Comparison of ENCODE assay signal across 20 cellular contexts in the genomic region with DNA sequence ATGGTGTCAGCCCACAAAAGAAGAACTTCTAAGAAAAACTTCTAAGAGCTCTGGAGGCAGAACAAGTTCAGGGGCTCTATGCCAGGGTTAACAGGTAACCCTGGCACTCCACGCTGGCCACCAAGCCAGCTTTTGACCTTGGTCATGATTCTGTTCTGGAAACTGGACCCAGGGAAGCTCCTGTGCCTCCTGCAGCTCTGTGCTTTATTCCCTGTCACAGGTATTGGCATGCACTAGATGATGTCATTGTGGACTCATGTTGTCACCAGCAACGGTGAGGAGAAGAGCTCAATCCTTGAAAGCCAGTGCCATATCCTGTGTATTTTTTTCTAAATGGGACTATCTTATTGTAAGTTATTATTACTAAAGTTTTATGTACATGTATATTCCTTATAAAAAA. TPM values are rescaled to one million over a fixed set of nuclear protein-coding genes. Genes with fewer than 3 reads are reported as not detected.
DNase-seq lines count a peak whose midpoint lies in the region; ATAC-seq, FAIRE-seq and TF ChIP-seq lines count a peak whose summit lies in the region.
"Had no signal": no experiment of that assay in that cellular context is flagged by ENCODE, and none has a peak within 500 bp of the region (broad histone marks: within the 10 kb centered on the region; RNA-seq: fewer than 3 reads in every experiment).

No MANE protein-coding gene starts in this region.

- intact Hi-C loops in PC-3 (cut with micrococcal nuclease): no loop called here

- H3K27me3 Mint-ChIP-seq in activated CD8-positive, alpha-beta T cell treated with anti-CD3 and anti-CD28 coated beads, Interleukin-2, amount 10 ng/mL, durations not matched to agents 7 days and 5 days (ENCODE audit: low read depth): no peaks in the 10 kb centered on the region

- no peaks in the 10 kb centered on the region for H4K20me1 ChIP-seq in PC-3 (ENCODE audit: low read length)

- peak; percentile 21 to 48 for TF ChIP-seq RAD21 in liver (IDR thresholded peaks at IDR 0.05)

- no peaks in the 10 kb centered on the region for H3K79me2 ChIP-seq in PC-3 (ENCODE audit: low read length)

- H3K4me2 ChIP-seq in PC-3 (ENCODE audit: low read length): no peak overlapping the region
- H3K4me2 ChIP-seq: KMS-11, SK-N-SH had no signal

- no peaks in the 10 kb centered on the region for H3K36me3 ChIP-seq in PC-3 (ENCODE audit: low read depth, low read length)
- no peaks in the 10 kb centered on the region for H3K36me3 ChIP-seq in liver (ENCODE audit: control insufficient read depth in 4 of 4, insufficient read depth in 3 of 4, low read depth in 1 of 4, low read length in 3 of 4)
- H3K36me3 ChIP-seq in small intestine (ENCODE audit: control insufficient read depth in 2 of 2, insufficient read depth in 2 of 2, low read length in 2 of 2): no peaks in the 10 kb centered on the region
- H3K36me3 ChIP-seq: MG63, Peyer's patch had no signal

- no peak overlapping the region for H3K27ac Mint-ChIP-seq in activated CD8-positive, alpha-beta T cell treated with anti-CD3 and anti-CD28 coated beads, Interleukin-2, amount 10 ng/mL, durations not matched to agents 7 days and 5 days

- H3K27ac ChIP-seq in PC-3 (ENCODE audit: low read length) (0 out of 2 replicates have a peak overlapping the region, but pooled peaks have one; percentile 64), epithelial cell of prostate (peak overlapping the region; percentile 90), liver (ENCODE audit: low read depth in 1 of 2, low read length in 2 of 2) (peak overlapping the region; percentile 92 to 99), small intestine (ENCODE audit: low read depth in 1 of 2, low read length in 1 of 2) (no peak overlapping the region)
- H3K27ac ChIP-seq: KMS-11, Peyer's patch had no signal

- H3F3A ChIP-seq in PC-3 (ENCODE audit: low read length, unreplicated experiment): no peaks in the 10 kb centered on the region

- H2AFZ ChIP-seq in PC-3 (ENCODE audit: low read length): no peak overlapping the region

- H3K9me3 ChIP-seq in PC-3 (ENCODE audit: low read length) (no peaks in the 10 kb centered on the region), liver (ENCODE audit: control insufficient read depth in 4 of 4, low read length in 3 of 4) (no peaks in the 10 kb centered on the region), small intestine (ENCODE audit: control insufficient read depth, low read depth) (no peaks in the 10 kb centered on the region)
- H3K9me3 ChIP-seq: Peyer's patch, SK-N-SH had no signal

- no peak for ATAC-seq in PC-3
- ATAC-seq in activated CD8-positive, alpha-beta T cell treated with anti-CD3 and anti-CD28 coated beads, Interleukin-2, amount 10 ng/mL, durations not matched to agents 7 days and 5 days: no peak

- no peak overlapping the region for H3K9ac ChIP-seq in PC-3 (ENCODE audit: low read length)
- peak overlapping the region in 1 of 2 donors; percentile 51 for H3K9ac ChIP-seq in liver (ENCODE audit: low read depth in 1 of 2, low read length in 2 of 2)
- H3K9ac ChIP-seq: KMS-11, SK-N-SH had no signal

- POLR2A ChIA-PET in PC-3 (lab: Charles Lee; ENCODE audit: unreplicated experiment): no interaction called here
- POLR2A ChIA-PET in activated CD8-positive, alpha-beta T cell treated with anti-CD3 and anti-CD28 coated beads, Interleukin-2, amount 10 ng/mL, durations not matched to agents 7 days and 5 days (lab: Charles Lee): no interaction called here

- no peak for FAIRE-seq in small intestine (lab: Jason Lieb, UNC)

- H3K27me3 ChIP-seq in PC-3 (ENCODE audit: low read length) (no peaks in the 10 kb centered on the region), liver (ENCODE audit: control insufficient read depth in 4 of 4, insufficient read depth in 4 of 4, low read length in 3 of 4) (no peaks in the 10 kb centered on the region), small intestine (ENCODE audit: control insufficient read depth in 2 of 2, insufficient read depth in 2 of 2, low read length in 2 of 2) (no peaks in the 10 kb centered on the region)
- H3K27me3 ChIP-seq: MG63, Peyer's patch had no signal

- 32% methylated on average over 2 of the region's 2 CpGs for WGBS in liver
- 81 to 83% (median 81%) methylated on average over 2 of the region's 2 CpGs for WGBS in small intestine, 3 donors

- CTCF ChIA-PET in PC-3 (lab: Charles Lee): no interaction called here
- CTCF ChIA-PET in activated CD8-positive, alpha-beta T cell treated with anti-CD3 and anti-CD28 coated beads, Interleukin-2, amount 10 ng/mL, durations not matched to agents 7 days and 5 days (lab: Charles Lee): no interaction called here

- no TSS peak for BruUV-seq in PC-3 (replicated peaks; lab: Mats Ljungman, UMichigan)

- no peaks in the 10 kb centered on the region for H3K9me2 ChIP-seq in PC-3 (replicated peaks; ENCODE audit: low read length)
- H3K9me2 ChIP-seq: SK-N-SH had no signal

- no peak overlapping the region for H3K4me3 Mint-ChIP-seq in activated CD8-positive, alpha-beta T cell treated with anti-CD3 and anti-CD28 coated beads, Interleukin-2, amount 10 ng/mL, durations not matched to agents 7 days and 5 days
- H3K4me3 Mint-ChIP-seq: CD14-positive monocyte had no signal

- TF ChIP-seq CTCF in PC-3 (conservative IDR thresholded peaks at IDR 0.05; ENCODE audit: low read depth, low read length) (no peak), liver (IDR thresholded peaks at IDR 0.05; ENCODE audit: low read depth, low read length, missing input control) (no peak)

- no peaks in the 10 kb centered on the region for H3K4me1 Mint-ChIP-seq in activated CD8-positive, alpha-beta T cell treated with anti-CD3 and anti-CD28 coated beads, Interleukin-2, amount 10 ng/mL, durations not matched to agents 7 days and 5 days (ENCODE audit: low read depth)
- H3K4me1 Mint-ChIP-seq: CD14-positive monocyte had no signal

- DNase-seq in DMS53 treated with DMSO at 0.1 percent for 48 hours (lab: John Stamatoyannopoulos, UW; ENCODE audit: unreplicated experiment): peak; percentile 64
- DNase-seq in PC-3: no peak
- no peak for DNase-seq in epithelial cell of prostate (ENCODE audit: low read depth, low spot score)
- no peak for DNase-seq in activated CD8-positive, alpha-beta T cell treated with anti-CD3 and anti-CD28 coated beads, Interleukin-2, amount 10 ng/mL, durations not matched to agents 7 days and 5 days
- DNase-seq in small intestine: no peak
- DNase-seq in activated CD8-positive, alpha-beta memory T cell treated with anti-CD3 and anti-CD28 coated beads for 24 hours: no peak
- DNase-seq: ACHN, AML-193, EL, MG63, NCI-H1105 treated with DMSO at 0.1 percent for 48 hours, NCI-H1930, NCI-H2171 treated with DMSO at 0.1 percent for 48 hours, NCI-H446 treated with DMSO at 0.1 percent for 48 hours, NCI-H748 treated with DMSO at 0.1 percent for 48 hours, Peyer's patch, SK-N-SH had no signal

- H3K4me3 ChIP-seq in PC-3 (ENCODE audit: low read length) (no peak overlapping the region), liver (ENCODE audit: low read depth in 1 of 3, low read length in 3 of 3) (no peak overlapping the region), small intestine (ENCODE audit: low read depth in 1 of 2, low read length in 2 of 2) (no peak overlapping the region)
- H3K4me3 ChIP-seq: MG63, Peyer's patch had no signal

- H3K9me3 Mint-ChIP-seq in activated CD8-positive, alpha-beta T cell treated with anti-CD3 and anti-CD28 coated beads, Interleukin-2, amount 10 ng/mL, durations not matched to agents 7 days and 5 days (ENCODE audit: insufficient read depth): no peaks in the 10 kb centered on the region

- no peaks in the 10 kb centered on the region for H3K36me3 Mint-ChIP-seq in activated CD8-positive, alpha-beta T cell treated with anti-CD3 and anti-CD28 coated beads, Interleukin-2, amount 10 ng/mL, durations not matched to agents 7 days and 5 days (ENCODE audit: low read depth)
- H3K36me3 Mint-ChIP-seq: CD14-positive monocyte had no signal

- H3K4me1 ChIP-seq in PC-3 (ENCODE audit: insufficient read depth, low read length): peaks cover 29% of the 10 kb centered on the region
- H3K4me1 ChIP-seq in liver (ENCODE audit: control insufficient read depth in 4 of 4, insufficient read depth in 4 of 4, low read length in 3 of 4): peaks cover 9 to 35% (median 17%) of the 10 kb centered on the region in 4 donors
- no peaks in the 10 kb centered on the region for H3K4me1 ChIP-seq in small intestine (ENCODE audit: control insufficient read depth in 2 of 2, insufficient read depth in 1 of 2, low read depth in 1 of 2, low read length in 1 of 2)

TF ChIP-seq in liver, 16 proteins besides CTCF, POLR2A, EP300 and RAD21 (continues in another document):
- TF ChIP-seq FOXA2 (IDR thresholded peaks at IDR 0.05): peak; percentile 27
- peak; percentile 71 for TF ChIP-seq SP1 (IDR thresholded peaks at IDR 0.05)
- no peak for TF ChIP-seq YY1 (IDR thresholded peaks at IDR 0.05)
- TF ChIP-seq EGR1 (IDR thresholded peaks at IDR 0.05; ENCODE audit: low read depth in 2 of 2): no peak
- peak; percentile 43 for TF ChIP-seq MAX (IDR thresholded peaks at IDR 0.05)
- peak in 1 of 2 donors; percentile 2 for TF ChIP-seq GABPA (IDR thresholded peaks at IDR 0.05 in 1 of 2, conservative IDR thresholded peaks at IDR 0.05 in 1 of 2)
- TF ChIP-seq FOXA1 (IDR thresholded peaks at IDR 0.05): no peak
- TF ChIP-seq JUND (IDR thresholded peaks at IDR 0.05): peak; percentile 79 to 80
- TF ChIP-seq RXRA (IDR thresholded peaks at IDR 0.05): peak; percentile 60 to 77
- no peak for TF ChIP-seq ZBTB33 (IDR thresholded peaks at IDR 0.05)

RNA-seq across cellular contexts. Expression of gene GCLM, which starts 56.7 kb away (rescaled TPM):
- total RNA-seq in PC-3 (2014; rRNA removed): 26.0 and 26.3 TPM in 2 replicates
- total RNA-seq in liver: 10 to 100 TPM in 1 of 2 donors, 1 to 10 TPM in 1; 8.9 to 49.1 TPM
- 10 to 100 TPM; 14.2 to 19.1 TPM for polyA plus RNA-seq in liver
- 10 to 100 TPM; 18.8 to 21.7 TPM for total RNA-seq in activated CD8-positive, alpha-beta T cell treated with anti-CD3 and anti-CD28 coated beads, Interleukin-2, amount 10 ng/mL, durations not matched to agents 7 days and 5 days
- polyA plus RNA-seq in small intestine: 10 to 100 TPM in 2 of 3 donors, 1 to 10 TPM in 1; 8.8 to 62.6 (median 52.4) TPM

Comparison
In these comparisons a context has a peak if more than half of its experiments do, and no peak if none do; other contexts are left out.
1. H3K27ac ChIP-seq: peak in PC-3 (single experiment), epithelial cell of prostate (single experiment) and liver (2 of 2); none in small intestine (0 of 2).